In genomic region chr3:57227930-57228733, GRCh38 we compare ENCODE assay signal across 8 cellular contexts. TPM values are rescaled to one million over a fixed set of nuclear protein-coding genes. Genes with fewer than 3 reads are reported as not detected.
DNase-seq lines count a peak whose midpoint lies in the region; ATAC-seq, FAIRE-seq and TF ChIP-seq lines count a peak whose summit lies in the region.

No MANE protein-coding gene starts in this region.

- intact Hi-C loops in endothelial cell of umbilical vein (cut with micrococcal nuclease) = loop anchor here (2.0 to 5.0 kb wide), 5 partner anchors 31 to 369 kb away; partner anchors contain the start of genes ARF4 and PDE12

- H3K79me2 ChIP-seq in endothelial cell of umbilical vein (ENCODE audit: control insufficient read depth, insufficient read depth, low read length) (peaks cover 36% of the 10 kb centered on the region), mesendoderm (ENCODE audit: control insufficient read depth, insufficient read depth, low read length) (peaks cover 4% of the 10 kb centered on the region)

- peak overlapping the region; percentile 89 for H3K9ac ChIP-seq in endothelial cell of umbilical vein (replicated peaks; ENCODE audit: extremely low read depth, insufficient read depth, low read length)
- peak overlapping the region; percentile 75 for H3K9ac ChIP-seq in mesendoderm (ENCODE audit: low read length)

- no peak overlapping the region for H2AK5ac ChIP-seq in mesendoderm (ENCODE audit: low read length)

- H2BK5ac ChIP-seq in mesendoderm (ENCODE audit: low read length) = no peak overlapping the region

- peak; percentile 7 for DNase-seq in NCI-H2107 treated with DMSO at 0.1 percent for 48 hours (lab: John Stamatoyannopoulos, UW; ENCODE audit: unreplicated experiment)
- DNase-seq in NCI-H2107 (lab: John Stamatoyannopoulos, UW) = no peak
- peak; percentile 46 for DNase-seq in NCI-H69 (lab: John Stamatoyannopoulos, UW)
- DNase-seq in activated T-cell treated with anti-CD3 and anti-CD28 coated beads for 24 hours (ENCODE audit: low read depth) = peak; percentile 30
- DNase-seq in endothelial cell of umbilical vein (ENCODE audit: low read depth, low spot score) = peak; percentile 66
- peak; percentile 36 for DNase-seq in mesendoderm
- peak; percentile 11 for DNase-seq in stimulated activated CD8-positive, alpha-beta memory T cell treated with anti-CD3 and anti-CD28 coated beads, Interleukin-4, amount 100 ng/mL, for 24 hours (ENCODE audit: low read depth)

- no peaks in the 10 kb centered on the region for H3K9me3 ChIP-seq in endothelial cell of umbilical vein (replicated peaks; ENCODE audit: control insufficient read depth, insufficient read depth, low read length)

- peak overlapping the region; percentile 44 for H3K18ac ChIP-seq in mesendoderm (ENCODE audit: low read length)

- H3K4me3 ChIP-seq in endothelial cell of umbilical vein (replicated peaks in 1 of 3; ENCODE audit: insufficient read depth in 1 of 3, low read depth in 1 of 3, low read length in 3 of 3) (peak overlapping the region; percentile 85 to 98 (median 88)), mesendoderm (ENCODE audit: low read length) (peak overlapping the region; percentile 78)

- H3K27ac ChIP-seq in endothelial cell of umbilical vein (ENCODE audit: insufficient read depth, low read depth, low read length) = peak overlapping the region; percentile 50
- peak overlapping the region; percentile 27 for H3K27ac ChIP-seq in mesendoderm (ENCODE audit: low read depth, low read length)

- peak; percentile 46 for FAIRE-seq in endothelial cell of umbilical vein (lab: Jason Lieb, UNC)

- H4K5ac ChIP-seq in mesendoderm (ENCODE audit: low read length) = no peak overlapping the region

- TF ChIP-seq CTCF in endothelial cell of umbilical vein (IDR thresholded peaks at IDR 0.05; ENCODE audit: extremely low read depth in 1 of 2, insufficient read depth in 1 of 2, low read depth in 1 of 2, low read length in 2 of 2) = no peak

- POLR2A ChIA-PET in endothelial cell of umbilical vein (lab: Charles Lee) = interaction anchor here (0.5 kb wide), 1 partner anchor 427 kb away, joined by 3 read pairs; no protein-coding TSS in a partner anchor

- peak; percentile 40 for ATAC-seq in HG02759 (IDR thresholded peaks at IDR 0.05; ENCODE audit: unreplicated experiment)

- peak overlapping the region; percentile 88 for H2AFZ ChIP-seq in endothelial cell of umbilical vein (ENCODE audit: low read depth, low read length)

- H3K4me1 ChIP-seq in endothelial cell of umbilical vein (ENCODE audit: control insufficient read depth, extremely low read depth, insufficient read depth, low read length) = peaks cover 18% of the 10 kb centered on the region
- peaks cover 3% of the 10 kb centered on the region for H3K4me1 ChIP-seq in mesendoderm (ENCODE audit: control insufficient read depth, low read depth, low read length)

- H3K36me3 ChIP-seq in endothelial cell of umbilical vein (ENCODE audit: control insufficient read depth in 2 of 2, extremely low read depth in 1 of 2, insufficient read depth in 2 of 2, low read length in 2 of 2) (no peaks in the 10 kb centered on the region), mesendoderm (ENCODE audit: control insufficient read depth, insufficient read depth, low read length) (no peaks in the 10 kb centered on the region)

- peaks cover 2% of the 10 kb centered on the region for H3K79me1 ChIP-seq in mesendoderm (ENCODE audit: low read length)

- peak overlapping the region; percentile 46 for H3K4ac ChIP-seq in mesendoderm (ENCODE audit: low read depth, low read length)

- H3K4me2 ChIP-seq in endothelial cell of umbilical vein (ENCODE audit: insufficient read depth, low read length) (peak overlapping the region; percentile 88), mesendoderm (ENCODE audit: low read length) (peak overlapping the region; percentile 70)

- H2BK15ac ChIP-seq in mesendoderm (replicated peaks; ENCODE audit: low read depth) = no peak overlapping the region

- BruUV-seq in endothelial cell of umbilical vein (replicated peaks; lab: Mats Ljungman, UMichigan) = TSS peak; percentile 29

- H3K23ac ChIP-seq in mesendoderm (ENCODE audit: low read length) = peak overlapping the region; percentile 72

- no peak overlapping the region for H4K8ac ChIP-seq in mesendoderm (ENCODE audit: low read depth, low read length)

- WGBS in mesendoderm (ENCODE audit: extremely low coverage, insufficient coverage, low lambda C conversion rate) = no CpG with 5 or more reads among the region's 70 CpGs

- CTCF ChIA-PET in endothelial cell of umbilical vein (lab: Charles Lee) = interaction anchor here (1.0 to 3.0 kb wide), 3 partner anchors 30 to 169 kb away, joined by 3 to 13 read pairs (median 7); no protein-coding TSS in a partner anchor

- H4K20me1 ChIP-seq in endothelial cell of umbilical vein (replicated peaks; ENCODE audit: control insufficient read depth, extremely low read depth, insufficient read depth, low read length) = no peaks in the 10 kb centered on the region

- dilution Hi-C loops in endothelial cell of umbilical vein (cut with MboI; ENCODE audit: extremely low pct_ligation_motif_present, low sequenced_read_pairs) = no loop called here

- H3K56ac ChIP-seq in mesendoderm (ENCODE audit: low read length) = peak overlapping the region; percentile 94

- H2BK120ac ChIP-seq in mesendoderm (ENCODE audit: low read depth, low read length) = no peak overlapping the region

- no peak for TF ChIP-seq POLR2A in endothelial cell of umbilical vein (IDR thresholded peaks at IDR 0.05; ENCODE audit: low read depth, low read length)

- no peaks in the 10 kb centered on the region for H3K9me1 ChIP-seq in endothelial cell of umbilical vein (replicated peaks; ENCODE audit: control insufficient read depth, extremely low read depth, insufficient read depth, low read length)

- no peaks in the 10 kb centered on the region for H3K27me3 ChIP-seq in endothelial cell of umbilical vein (ENCODE audit: control insufficient read depth in 2 of 2, insufficient read depth in 2 of 2, low read length in 2 of 2)
- no peaks in the 10 kb centered on the region for H3K27me3 ChIP-seq in mesendoderm (ENCODE audit: insufficient read depth, low read length, poor library complexity)

TF ChIP-seq in endothelial cell of umbilical vein, 7 proteins besides CTCF, POLR2A, EP300 and RAD21:
- TF ChIP-seq EZH2 (IDR thresholded peaks at IDR 0.05; ENCODE audit: borderline replicate concordance, low read depth, low read length, severe bottlenecking) (no peak), JUN (IDR thresholded peaks at IDR 0.05; ENCODE audit: borderline replicate concordance, insufficient read depth, insufficient read length, low read depth) (no peak), MAX (IDR thresholded peaks at IDR 0.05; ENCODE audit: insufficient read depth, insufficient read length) (no peak), GATA2 (IDR thresholded peaks at IDR 0.05; ENCODE audit: insufficient read depth, insufficient read length, low read depth, low read length) (no peak), MYC (IDR thresholded peaks at IDR 0.05; ENCODE audit: low read depth, low read length) (no peak), FOS (IDR thresholded peaks at IDR 0.05; ENCODE audit: borderline replicate concordance, insufficient read depth, low read length) (no peak), POLR2AphosphoS5 (IDR thresholded peaks at IDR 0.05; ENCODE audit: insufficient read depth, low read depth, low read length) (no peak)
TF ChIP-seq in endothelial cell of umbilical vein: peak in this region for 0.

RNA-seq across cellular contexts. Expression of gene APPL1, which starts 0.6 kb away (rescaled TPM):
- 28.8 and 29.7 TPM in 2 replicates for total RNA-seq in endothelial cell of umbilical vein
- 6.5 and 9.2 TPM in 2 replicates for polyA plus RNA-seq in endothelial cell of umbilical vein
- 8.5 and 10.0 TPM in 2 replicates for polyA plus RNA-seq in endothelial cell of umbilical vein (2011; cell fraction: cytosol; rRNA removed)
- polyA plus RNA-seq in endothelial cell of umbilical vein (2011; cell fraction: nucleus; rRNA removed) = 13.3 and 16.7 TPM in 2 replicates
- polyA plus RNA-seq in endothelial cell of umbilical vein (2012) = 14.4 and 21.7 TPM in 2 replicates
- polyA minus RNA-seq in endothelial cell of umbilical vein = 43.5 and 51.1 TPM in 2 replicates
- polyA minus RNA-seq in endothelial cell of umbilical vein (2011; cell fraction: cytosol; rRNA and poly(A)+ RNA removed) = 29.7 TPM
- 23.6 and 32.5 TPM in 2 replicates for polyA minus RNA-seq in endothelial cell of umbilical vein (2011; cell fraction: nucleus; rRNA and poly(A)+ RNA removed)
- polyA plus RNA-seq in mesendoderm (2013, experiment 1 of 2) = 26.5 TPM
- polyA plus RNA-seq in mesendoderm (2013, experiment 2 of 2) = 26.4 TPM

RNA-seq across cellular contexts. Expression of gene HESX1, which starts 28.4 kb away (rescaled TPM):
- 0.58 and 0.65 TPM in 2 replicates for total RNA-seq in endothelial cell of umbilical vein
- 0.21 and 0.35 TPM in 2 replicates for polyA plus RNA-seq in endothelial cell of umbilical vein
- 0.61 and 0.77 TPM in 2 replicates for polyA plus RNA-seq in endothelial cell of umbilical vein (2011; cell fraction: cytosol; rRNA removed)
- polyA plus RNA-seq in endothelial cell of umbilical vein (2011; cell fraction: nucleus; rRNA removed) = 1.1 and 1.7 TPM in 2 replicates
- polyA plus RNA-seq in endothelial cell of umbilical vein (2012) = 0.35 and 0.54 TPM in 2 replicates
- not detected in 2 replicates for polyA minus RNA-seq in endothelial cell of umbilical vein
- polyA minus RNA-seq in endothelial cell of umbilical vein (2011; cell fraction: cytosol; rRNA and poly(A)+ RNA removed) = not detected
- polyA minus RNA-seq in endothelial cell of umbilical vein (2011; cell fraction: nucleus; rRNA and poly(A)+ RNA removed) = not detected in 2 replicates
- 1.3 TPM for polyA plus RNA-seq in mesendoderm (2013, experiment 1 of 2)
- polyA plus RNA-seq in mesendoderm (2013, experiment 2 of 2) = 1.4 TPM
